ENCODE assay signal across 8 cellular contexts in the genomic region with DNA sequence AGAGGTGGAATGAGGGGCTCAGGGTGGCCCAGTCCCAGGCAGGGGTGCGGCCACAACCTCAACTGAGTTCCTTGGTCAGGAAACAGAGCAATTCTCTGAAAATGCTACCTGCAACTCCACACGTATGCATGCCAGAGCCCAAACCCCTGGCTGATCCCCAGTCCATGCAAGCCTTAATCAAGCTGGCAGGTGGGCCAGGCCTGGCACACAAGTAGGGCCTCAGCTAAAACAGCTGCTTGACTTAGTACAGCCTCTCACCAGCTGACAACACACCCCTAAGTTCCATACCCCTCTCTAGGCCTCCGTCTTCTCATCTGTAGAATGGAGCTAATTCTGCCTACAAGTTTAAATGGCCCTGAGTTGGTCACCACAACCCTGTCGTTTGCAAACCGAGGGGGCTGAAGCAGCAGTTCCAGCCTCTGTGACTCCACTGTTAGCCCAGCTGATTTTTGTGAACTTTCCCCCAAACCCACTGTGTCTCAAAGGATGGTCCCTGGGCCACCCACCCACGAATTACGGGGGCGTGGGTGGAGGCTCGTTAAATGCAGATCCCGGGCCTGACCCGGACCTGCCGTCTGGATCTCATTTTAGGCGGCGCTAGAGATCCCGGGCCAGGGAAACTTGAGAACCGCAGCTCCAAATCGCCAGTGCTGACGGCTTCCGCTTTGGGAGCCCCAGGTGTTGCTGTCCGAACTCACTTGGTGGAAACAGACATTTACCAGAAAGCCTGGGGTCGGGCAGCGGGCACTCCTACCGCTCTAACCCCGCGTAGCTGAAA. TPM values are rescaled to one million over a fixed set of nuclear protein-coding genes. Genes with fewer than 3 reads are reported as not detected.
DNase-seq lines count a peak whose midpoint lies in the region; ATAC-seq and TF ChIP-seq lines count a peak whose summit lies in the region.

No MANE protein-coding gene starts in this region.

- H3K27ac Mint-ChIP-seq in IgD-negative memory B cell, result peak overlapping the region in 1 of 3 donors; percentile 95

- peak overlapping the region; percentile 89 to 99 (median 98) for H3K27ac ChIP-seq in body of pancreas

- H3K4me1 ChIP-seq in body of pancreas, result peaks cover 63% of the 10 kb centered on the region
- peaks cover 4% of the 10 kb centered on the region for H3K4me1 ChIP-seq in iPS-15b (ENCODE audit: control insufficient read depth, insufficient read depth, low read length)

- H3K9me3 ChIP-seq in body of pancreas (no peaks in the 10 kb centered on the region), iPS-15b (ENCODE audit: control insufficient read depth, insufficient read depth, low read length) (no peaks in the 10 kb centered on the region)

- no peaks in the 10 kb centered on the region for H3K36me3 ChIP-seq in body of pancreas (replicated peaks in 1 of 2; ENCODE audit: insufficient read depth in 1 of 2, low read depth in 2 of 2)
- H3K36me3 ChIP-seq in iPS-15b (ENCODE audit: control insufficient read depth, insufficient read depth, low read length), result no peaks in the 10 kb centered on the region

- TF ChIP-seq POLR2A in body of pancreas (IDR thresholded peaks at IDR 0.05), result peak in 2 of 3 donors; percentile 69 to 72

- peaks cover 25% of the 10 kb centered on the region for H3K27me3 Mint-ChIP-seq in IgD-negative memory B cell

- peak; percentile 1 for ATAC-seq in GM18517 (IDR thresholded peaks at IDR 0.05; ENCODE audit: unreplicated experiment)
- peak; percentile 39 for ATAC-seq in body of pancreas
- no peak for ATAC-seq in HG03175 (IDR thresholded peaks at IDR 0.05; ENCODE audit: unreplicated experiment)

- H3K4me1 Mint-ChIP-seq in IgD-negative memory B cell, result peaks cover 10 to 18% (median 15%) of the 10 kb centered on the region in 3 donors

- intact Hi-C loops in body of pancreas (cut with DNase I), result no loop called here

- H3K4me3 Mint-ChIP-seq in IgD-negative memory B cell, result peak overlapping the region; percentile 75 to 90 (median 80)

- H3K9me3 Mint-ChIP-seq in IgD-negative memory B cell, result peaks cover 0 to 2% (median 0%) of the 10 kb centered on the region in 3 donors

- H3K9ac ChIP-seq in iPS-15b (ENCODE audit: low read depth, low read length), result peak overlapping the region; percentile 76

- no peaks in the 10 kb centered on the region for H3K36me3 Mint-ChIP-seq in IgD-negative memory B cell

- TF ChIP-seq CTCF in AG09309 (IDR thresholded peaks at IDR 0.05; ENCODE audit: control insufficient read depth, insufficient read depth, low read depth, low read length, missing control alignments) (peak; percentile 42), body of pancreas (IDR thresholded peaks at IDR 0.05) (peak in 5 of 7 experiments; percentile 9 to 52 (median 39)), retinal pigment epithelial cell (conservative IDR thresholded peaks at IDR 0.05; ENCODE audit: low read depth, low read length) (peak; percentile 40)

- H3K27me3 ChIP-seq in body of pancreas (no peaks in the 10 kb centered on the region), iPS-15b (ENCODE audit: control insufficient read depth, insufficient read depth, low read length) (peaks cover 15% of the 10 kb centered on the region)

- DNase-seq in AG09309 (ENCODE audit: low read depth) (no peak), body of pancreas (peak; percentile 74 to 81 (median 79)), retinal pigment epithelial cell (ENCODE audit: low read depth) (no peak), mesenteric fat pad (ENCODE audit: low spot score) (no peak)

- H3K4me3 ChIP-seq in AG09309 (ENCODE audit: control insufficient read depth, low read depth, low read length) (peak overlapping the region; percentile 49), body of pancreas (peak overlapping the region; percentile 31 to 41), iPS-15b (ENCODE audit: low read depth, low read length) (peak overlapping the region; percentile 76), retinal pigment epithelial cell (ENCODE audit: low read length) (peak overlapping the region; percentile 50)

- 6 to 9% methylated on average over 21 to 25 of the region's 25 CpGs for WGBS in body of pancreas, 2 donors

RNA-seq across cellular contexts. Expression of gene CHDH, which starts 0.9 kb away (rescaled TPM):
- polyA plus RNA-seq in IgD-negative memory B cell, result 0.45 TPM
- total RNA-seq in body of pancreas (10 to 100 TPM; 21.5 to 26.0 TPM), mesenteric fat pad (1.4 TPM)

RNA-seq across cellular contexts. Expression of gene IL17RB, which starts 1.1 kb away (rescaled TPM):
- polyA plus RNA-seq in IgD-negative memory B cell, result 0.48 TPM
- total RNA-seq in body of pancreas (10 to 100 TPM; 16.5 to 17.6 TPM), mesenteric fat pad (not detected)

RNA-seq across cellular contexts. Expression of gene ACTR8, which starts 36.7 kb away (rescaled TPM):
- 21.0 TPM for polyA plus RNA-seq in IgD-negative memory B cell
- total RNA-seq in body of pancreas (10 to 100 TPM; 13.5 to 19.5 TPM), mesenteric fat pad (19.5 TPM)

RNA-seq across cellular contexts. Expression of gene SELENOK, which starts 46.4 kb away (rescaled TPM):
- polyA plus RNA-seq in IgD-negative memory B cell, result 121 TPM
- total RNA-seq in body of pancreas (10 to 100 TPM; 14.5 to 36.1 TPM), mesenteric fat pad (40.5 TPM)

Comparison
In these comparisons a context has a peak if more than half of its experiments do, and no peak if none do; other contexts are left out.
1. DNase-seq: peak in body of pancreas (4 of 4); none in AG09309 (single experiment), retinal pigment epithelial cell (single experiment) and mesenteric fat pad (single experiment).
2. RNA of gene IL17RB, which starts 1.1 kb away (total RNA-seq): 16.5 to 17.6 TPM in body of pancreas; not detected in mesenteric fat pad (single experiment); every median in the first group is over 10 times any median in the second.
3. Peak in every context shown above with its lines, with median percentiles within 50 percentile points of each other: H3K4me3 ChIP-seq and CTCF ChIP-seq.